ENCODE assay signal across 19 cellular contexts in genomic region chr22:46453829-46454220, GRCh38.
A peak's percentile ranks its signal among the peaks of the same experiment; 100 is the strongest.
DNase-seq lines count a peak whose midpoint lies in the region; ATAC-seq, FAIRE-seq and TF ChIP-seq lines count a peak whose summit lies in the region.
"Had no signal": no experiment of that assay in that cellular context is flagged by ENCODE, and none has a peak within 500 bp of the region (broad histone marks: within the 10 kb centered on the region; RNA-seq: fewer than 3 reads in every experiment).

No MANE protein-coding gene starts in this region.

- H3K4me1 Mint-ChIP-seq in neural progenitor cell: peaks cover 52% of the 10 kb centered on the region
- H3K4me1 Mint-ChIP-seq in activated CD4-positive, alpha-beta T cell treated with anti-CD3 and anti-CD28 coated beads, Interleukin-2, amount 10 ng/mL, durations not matched to agents 24 days and 14 days: no peaks in the 10 kb centered on the region
- H3K4me1 Mint-ChIP-seq: CD8-positive, alpha-beta memory T cell had no signal

- peaks cover 54% of the 10 kb centered on the region for H3F3A ChIP-seq in PC-9 (ENCODE audit: insufficient read depth, low read depth)
- H3F3A ChIP-seq in neural progenitor cell (ENCODE audit: low read depth): no peaks in the 10 kb centered on the region

- CTCF ChIA-PET in PC-9 (lab: Charles Lee): no interaction called here

- BruUV-seq in PC-9 (replicated peaks; lab: Mats Ljungman, UMichigan): no TSS peak

- H3K36me3 Mint-ChIP-seq in neural progenitor cell: peaks cover 11% of the 10 kb centered on the region
- H3K36me3 Mint-ChIP-seq in activated CD4-positive, alpha-beta T cell treated with anti-CD3 and anti-CD28 coated beads, Interleukin-2, amount 10 ng/mL, durations not matched to agents 24 days and 14 days (ENCODE audit: low read depth): no peaks in the 10 kb centered on the region
- H3K36me3 Mint-ChIP-seq: CD8-positive, alpha-beta memory T cell; IgD-negative memory B cell had no signal

- peaks cover 15% of the 10 kb centered on the region; the same call in 1 of the 2 replicates for H3K27me3 ChIP-seq in BLaER1
- no peaks in the 10 kb centered on the region for H3K27me3 ChIP-seq in PC-9 (ENCODE audit: insufficient read depth, low read depth)
- peaks cover 0 to 15% (median 0%) of the 10 kb centered on the region in 4 donors for H3K27me3 ChIP-seq in esophagus squamous epithelium
- no peaks in the 10 kb centered on the region for H3K27me3 ChIP-seq in neural progenitor cell

- no peaks in the 10 kb centered on the region for H3K9me3 ChIP-seq in BLaER1
- H3K9me3 ChIP-seq in PC-9 (ENCODE audit: insufficient read depth, low read depth): no peaks in the 10 kb centered on the region
- no peaks in the 10 kb centered on the region for H3K9me3 ChIP-seq in esophagus squamous epithelium
- H3K9me3 ChIP-seq in neural progenitor cell (ENCODE audit: low read depth): no peaks in the 10 kb centered on the region

- H4K20me1 ChIP-seq in BLaER1 (no peaks in the 10 kb centered on the region), PC-9 (ENCODE audit: insufficient read depth) (no peaks in the 10 kb centered on the region), neural progenitor cell (ENCODE audit: low read depth) (peaks cover 32% of the 10 kb centered on the region)

- DNase-seq in PC-9 (no peak), esophagus squamous epithelium (lab: John Stamatoyannopoulos, UW) (no peak), neural progenitor cell (ENCODE audit: low spot score) (no peak), DMS 273 (lab: John Stamatoyannopoulos, UW; ENCODE audit: unreplicated experiment) (no peak), D721Med (ENCODE audit: insufficient read length, low spot score) (no peak)
- no peak for DNase-seq in activated CD4-positive, alpha-beta T cell treated with anti-CD3 and anti-CD28 coated beads, Interleukin-2, amount 10 ng/mL, durations not matched to agents 24 days and 14 days
- DNase-seq: C1 segment of cervical spinal cord; CD8-positive, alpha-beta memory T cell; DMS79; HFFc6; Karpas-422; MM.1S; NCI-H1105 treated with DMSO at 0.1 percent for 48 hours; NCI-H187; NCI-H524; SW 1271 had no signal

- ATAC-seq in HG03097 (IDR thresholded peaks at IDR 0.05; ENCODE audit: low FRiP score, unreplicated experiment): no peak

- H3K79me2 ChIP-seq in PC-9 (ENCODE audit: low read depth) (peaks cover 61% of the 10 kb centered on the region), neural progenitor cell (ENCODE audit: low read depth) (no peaks in the 10 kb centered on the region)

- TF ChIP-seq CTCF in PC-9 (conservative IDR thresholded peaks at IDR 0.05) (no peak), esophagus squamous epithelium (IDR thresholded peaks at IDR 0.05) (no peak), neural progenitor cell (IDR thresholded peaks at IDR 0.05) (no peak), D721Med (IDR thresholded peaks at IDR 0.05; ENCODE audit: insufficient read depth, missing control alignments) (no peak)

- H3K4me3 ChIP-seq in BLaER1 (no peak overlapping the region), PC-9 (no peak overlapping the region), esophagus squamous epithelium (no peak overlapping the region), neural progenitor cell (no peak overlapping the region)

- no peak overlapping the region for H3K4me3 Mint-ChIP-seq in neural progenitor cell
- H3K4me3 Mint-ChIP-seq in activated CD4-positive, alpha-beta T cell treated with anti-CD3 and anti-CD28 coated beads, Interleukin-2, amount 10 ng/mL, durations not matched to agents 24 days and 14 days: no peak overlapping the region
- H3K4me3 Mint-ChIP-seq: CD8-positive, alpha-beta memory T cell; HFFc6; IgD-negative memory B cell had no signal

- intact Hi-C loops in PC-9 (cut with micrococcal nuclease; ENCODE audit: unreplicated experiment): loop anchor here (2.0 kb wide), 1 partner anchor 75 kb away; no protein-coding TSS in a partner anchor
- intact Hi-C loops in esophagus squamous epithelium (cut with DNase I): loop anchor here (10.0 kb wide), 1 partner anchor 81 kb away; the partner anchor contains the start of gene CELSR1
- intact Hi-C loops in activated CD4-positive, alpha-beta T cell treated with anti-CD3 and anti-CD28 coated beads, Interleukin-2, amount 10 ng/mL, durations not matched to agents 24 days and 14 days (cut with micrococcal nuclease): no loop called here

- no peak overlapping the region for H2AFZ ChIP-seq in PC-9
- no peak overlapping the region for H2AFZ ChIP-seq in neural progenitor cell (replicated peaks)

- H3K4me2 ChIP-seq in BLaER1 (peak overlapping the region; percentile 91), PC-9 (peak overlapping the region; percentile 70), neural progenitor cell (no peak overlapping the region)

- H3K27ac ChIP-seq in BLaER1: no peak overlapping the region
- H3K27ac ChIP-seq in PC-9: peak overlapping the region; percentile 96
- H3K27ac ChIP-seq in esophagus squamous epithelium: peak overlapping the region in 3 of 4 donors; percentile 77 to 90 (median 83)
- H3K27ac ChIP-seq in neural progenitor cell: no peak overlapping the region

- POLR2A ChIA-PET in PC-9 (lab: Charles Lee; ENCODE audit: unreplicated experiment): no interaction called here

- H3K4me1 ChIP-seq in BLaER1 (peaks cover 95% of the 10 kb centered on the region), PC-9 (replicated peaks; ENCODE audit: insufficient read depth) (peaks cover 86% of the 10 kb centered on the region), esophagus squamous epithelium (peaks cover 20 to 68% (median 43%) of the 10 kb centered on the region in 3 donors), neural progenitor cell (peaks cover 12% of the 10 kb centered on the region)

- no peak for FAIRE-seq in D721Med (lab: Jason Lieb, UNC)

- H3K9me3 Mint-ChIP-seq in neural progenitor cell: no peaks in the 10 kb centered on the region
- H3K9me3 Mint-ChIP-seq in activated CD4-positive, alpha-beta T cell treated with anti-CD3 and anti-CD28 coated beads, Interleukin-2, amount 10 ng/mL, durations not matched to agents 24 days and 14 days: no peaks in the 10 kb centered on the region
- H3K9me3 Mint-ChIP-seq: CD8-positive, alpha-beta memory T cell; HFFc6; IgD-negative memory B cell had no signal

- H3K36me3 ChIP-seq in BLaER1 (no peaks in the 10 kb centered on the region), PC-9 (ENCODE audit: low read depth) (no peaks in the 10 kb centered on the region), esophagus squamous epithelium (peaks cover 0 to 16% (median 0%) of the 10 kb centered on the region in 3 donors), neural progenitor cell (no peaks in the 10 kb centered on the region)

- H3K9me2 ChIP-seq in PC-9 (ENCODE audit: insufficient read depth): no peaks in the 10 kb centered on the region

- 69 to 75% methylated on average over 4 to 8 of the region's 8 CpGs for WGBS in esophagus squamous epithelium, 2 donors

- no peak for TF ChIP-seq POLR2A in esophagus squamous epithelium (IDR thresholded peaks at IDR 0.05)

- H3K9ac ChIP-seq in BLaER1: no peak overlapping the region
- no peak overlapping the region for H3K9ac ChIP-seq in neural progenitor cell

- H3K27ac Mint-ChIP-seq in neural progenitor cell: peak overlapping the region; percentile 74
- no peak overlapping the region for H3K27ac Mint-ChIP-seq in activated CD4-positive, alpha-beta T cell treated with anti-CD3 and anti-CD28 coated beads, Interleukin-2, amount 10 ng/mL, durations not matched to agents 24 days and 14 days
- H3K27ac Mint-ChIP-seq: HFFc6, IgD-negative memory B cell had no signal

- peaks cover 2% of the 10 kb centered on the region for H3K27me3 Mint-ChIP-seq in neural progenitor cell (ENCODE audit: insufficient read depth, low read depth)
- no peaks in the 10 kb centered on the region for H3K27me3 Mint-ChIP-seq in activated CD4-positive, alpha-beta T cell treated with anti-CD3 and anti-CD28 coated beads, Interleukin-2, amount 10 ng/mL, durations not matched to agents 24 days and 14 days

Comparison
In these comparisons a context has a peak if more than half of its experiments do, and no peak if none do; other contexts are left out.
1. H3K27ac ChIP-seq: peak in PC-9 (single experiment) and esophagus squamous epithelium (3 of 4); none in BLaER1 (single experiment) and neural progenitor cell (single experiment).